In the genomic region with DNA sequence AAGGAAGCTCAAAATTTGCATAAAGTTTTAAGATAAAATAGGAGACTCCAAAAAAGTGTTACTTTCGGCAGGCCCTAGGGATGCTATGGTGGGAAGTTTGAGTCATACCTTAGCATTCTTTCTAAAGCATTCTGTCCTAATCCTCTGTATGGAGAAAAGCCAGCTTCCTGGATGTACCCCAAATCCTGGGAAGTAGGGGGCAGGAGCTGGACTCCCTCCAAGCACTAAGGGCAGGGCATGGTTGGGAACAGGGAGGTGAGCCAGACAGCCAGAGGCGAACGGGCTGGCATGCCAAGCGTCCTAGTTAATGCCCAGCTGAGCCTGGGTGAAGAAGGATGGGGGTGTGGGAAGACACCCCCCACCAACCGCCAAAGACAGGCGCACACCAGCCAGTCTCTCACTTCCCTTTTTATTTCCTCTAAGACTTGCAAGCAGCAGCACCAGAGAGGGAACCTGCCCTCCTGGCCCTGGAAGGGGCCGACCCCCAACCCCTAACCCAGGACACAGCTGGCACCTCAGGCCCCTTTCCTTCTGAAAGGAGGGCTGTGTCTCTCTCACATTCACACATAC, we compare ENCODE assay signal across 11 cellular contexts. TPM values are rescaled to one million over a fixed set of nuclear protein-coding genes. Genes with fewer than 3 reads are reported as not detected.
DNase-seq lines count a peak whose midpoint lies in the region; ATAC-seq and TF ChIP-seq lines count a peak whose summit lies in the region.
"Had no signal": no experiment of that assay in that cellular context is flagged by ENCODE, and none has a peak within 500 bp of the region (broad histone marks: within the 10 kb centered on the region; RNA-seq: fewer than 3 reads in every experiment).

No MANE protein-coding gene starts in this region.

- DNase-seq in MCF 10A (ENCODE audit: unreplicated experiment) (peak; percentile 52), mammary epithelial cell (no peak), NOMO-1 (lab: John Stamatoyannopoulos, UW; ENCODE audit: unreplicated experiment in 2 of 2) (peak; percentile 79 to 92), DMS153 (lab: John Stamatoyannopoulos, UW) (no peak), uterus (no peak), activated gamma-delta T cell (lab: John Stamatoyannopoulos, UW) (no peak), adrenal gland (no peak)

- H3K27me3 ChIP-seq in mammary epithelial cell (ENCODE audit: insufficient read depth, low read length) (peaks cover 25% of the 10 kb centered on the region), uterus (no peaks in the 10 kb centered on the region), adrenal gland (no peaks in the 10 kb centered on the region)

- CTCF ChIA-PET in MCF 10A (lab: Yijun Ruan, JAX) (interaction anchor here (0.6 to 4.5 kb wide), 9 partner anchors 9 to 124 kb away, joined by 3 to 37 read pairs (median 4); a partner anchor contains a TSS), mammary epithelial cell (lab: Charles Lee; ENCODE audit: low non-redundant PET) (no interaction called here)

- peak; percentile 56 for ATAC-seq in HG02981 (IDR thresholded peaks at IDR 0.05; ENCODE audit: unreplicated experiment)

- H3K4me2 ChIP-seq in mammary epithelial cell (ENCODE audit: insufficient read depth, low read depth, low read length): no peak overlapping the region

- TF ChIP-seq POLR2A in uterus (IDR thresholded peaks at IDR 0.05): no peak
- no peak for TF ChIP-seq POLR2A in adrenal gland (IDR thresholded peaks at IDR 0.05)

- H3K79me2 ChIP-seq in mammary epithelial cell (ENCODE audit: insufficient read depth, low read length): no peaks in the 10 kb centered on the region

- in situ Hi-C loops in mammary epithelial cell (cut with MboI; ENCODE audit: low sequenced_read_pairs in 2 of 2): no loop called here

- H3K4me3 ChIP-seq in mammary epithelial cell (replicated peaks in 1 of 3; ENCODE audit: insufficient read depth in 1 of 3, low read depth in 2 of 3, low read length in 3 of 3) (no peak overlapping the region), uterus (no peak overlapping the region), adrenal gland (no peak overlapping the region)

- H3K27me3 Mint-ChIP-seq in MCF 10A (ENCODE audit: insufficient read depth, unreplicated experiment): peaks cover 34% of the 10 kb centered on the region

- WGBS in mammary epithelial cell (ENCODE audit: low coverage, missing lambda C conversion rate): 46% methylated on average over 4 of the region's 7 CpGs
- 65 to 82% (median 73%) methylated on average over 3 to 7 of the region's 7 CpGs for WGBS in adrenal gland, 4 donors

- no peaks in the 10 kb centered on the region for H3K9me3 Mint-ChIP-seq in MCF 10A (ENCODE audit: unreplicated experiment)

- BruUV-seq in MCF 10A (replicated peaks; lab: Mats Ljungman, UMichigan) (no TSS peak), mammary epithelial cell (replicated peaks; lab: Mats Ljungman, UMichigan) (no TSS peak)

- H3K27ac Mint-ChIP-seq in MCF 10A (ENCODE audit: low read depth, unreplicated experiment): peak overlapping the region; percentile 20

- POLR2A ChIA-PET in MCF 10A (lab: Yijun Ruan, JAX): interaction anchor here (0.6 to 1.2 kb wide), 3 partner anchors 31 to 159 kb away, joined by 3 read pairs; a partner anchor contains a TSS

- dilution Hi-C loops in mammary epithelial cell (cut with HindIII; ENCODE audit: low sequenced_read_pairs): no loop called here

- H3K4me1 Mint-ChIP-seq in MCF 10A (ENCODE audit: insufficient read depth, unreplicated experiment): peaks cover 5% of the 10 kb centered on the region

- no peaks in the 10 kb centered on the region for H3K36me3 Mint-ChIP-seq in MCF 10A (ENCODE audit: insufficient read depth, unreplicated experiment)

- intact Hi-C loops in MCF 10A (cut with micrococcal nuclease) (no loop called here), mammary epithelial cell (cut with micrococcal nuclease) (no loop called here), uterus (cut with DNase I; ENCODE audit: low total_unique reads) (no loop called here), adrenal gland (cut with DNase I) (loop anchor here in 1 of 2 donors (10.0 kb wide), 1 partner anchor 139 kb away; no protein-coding TSS in a partner anchor)

- H3K27ac ChIP-seq in mammary epithelial cell (ENCODE audit: insufficient read depth, low read depth, low read length) (no peak overlapping the region), uterus (no peak overlapping the region), adrenal gland (no peak overlapping the region)
- H3K27ac ChIP-seq: 22Rv1 had no signal

- H3K36me3 ChIP-seq in mammary epithelial cell (ENCODE audit: insufficient read depth, low read length): no peaks in the 10 kb centered on the region
- H3K36me3 ChIP-seq in uterus: no peaks in the 10 kb centered on the region
- peaks cover 0 to 5% of the 10 kb centered on the region in 2 donors for H3K36me3 ChIP-seq in adrenal gland (replicated peaks in 1 of 2)

- no peak for TF ChIP-seq CTCF in MCF 10A (IDR thresholded peaks at IDR 0.05; ENCODE audit: unreplicated experiment)
- no peak for TF ChIP-seq CTCF in mammary epithelial cell (conservative IDR thresholded peaks at IDR 0.05 in 1 of 2, IDR thresholded peaks at IDR 0.05 in 1 of 2; ENCODE audit: extremely low read depth in 1 of 2, insufficient read depth in 1 of 2, low read depth in 1 of 2, low read length in 2 of 2)
- no peak for TF ChIP-seq CTCF in uterus (IDR thresholded peaks at IDR 0.05)
- TF ChIP-seq CTCF in adrenal gland (IDR thresholded peaks at IDR 0.05): no peak

- no peaks in the 10 kb centered on the region for H4K20me1 ChIP-seq in mammary epithelial cell (ENCODE audit: insufficient read depth, low read length)

- H3K4me3 Mint-ChIP-seq in MCF 10A (ENCODE audit: unreplicated experiment): no peak overlapping the region

- H3K4me1 ChIP-seq in mammary epithelial cell (ENCODE audit: insufficient read depth, low read length): peaks cover 6% of the 10 kb centered on the region
- H3K4me1 ChIP-seq in uterus: peaks cover 0 to 8% of the 10 kb centered on the region in 2 donors
- H3K4me1 ChIP-seq in adrenal gland (replicated peaks in 1 of 2): peaks cover 7 to 12% of the 10 kb centered on the region in 2 donors

- no peak overlapping the region for H3K9ac ChIP-seq in mammary epithelial cell (ENCODE audit: insufficient read depth, low read length)

- no peaks in the 10 kb centered on the region for H3K9me3 ChIP-seq in mammary epithelial cell (replicated peaks; ENCODE audit: insufficient read depth, low read length)
- H3K9me3 ChIP-seq in uterus: no peaks in the 10 kb centered on the region
- H3K9me3 ChIP-seq in adrenal gland (replicated peaks in 1 of 3): no peaks in the 10 kb centered on the region

- H2AFZ ChIP-seq in mammary epithelial cell (ENCODE audit: low read depth, low read length): no peak overlapping the region

RNA-seq across cellular contexts. Expression of a gene that starts 23.9 kb away (rescaled TPM):
- total RNA-seq in MCF 10A (2022): 2.0 and 3.2 TPM in 2 replicates
- total RNA-seq in mammary epithelial cell: under 1 TPM; 0.31 to 0.33 TPM
- 0.06 TPM for polyA plus RNA-seq in mammary epithelial cell
- polyA minus RNA-seq in mammary epithelial cell: 0.21 TPM
- 1 to 10 TPM in 1 of 4 donors, not detected in 3; 1.7 TPM for total RNA-seq in uterus
- 1 to 10 TPM in 3 of 8 donors, under 1 TPM in 4, not detected in 1; 0.24 to 2.1 (median 0.71) TPM for total RNA-seq in adrenal gland
- 1 to 10 TPM in 1 of 3 donors, under 1 TPM in 1, not detected in 1; 0.56 to 1.0 TPM for polyA plus RNA-seq in adrenal gland

RNA-seq across cellular contexts. Expression of a gene that starts 31.3 kb away (rescaled TPM):
- total RNA-seq in MCF 10A (2022): 1.7 and 3.2 TPM in 2 replicates
- 1 to 10 TPM; 1.4 to 2.2 TPM for total RNA-seq in mammary epithelial cell
- polyA plus RNA-seq in mammary epithelial cell: 0.48 TPM
- polyA minus RNA-seq in mammary epithelial cell: not detected
- 10 to 100 TPM; 13.1 to 48.4 (median 22.5) TPM for total RNA-seq in uterus
- 10 to 100 TPM in 7 of 8 donors, 1 to 10 TPM in 1; 6.8 to 32.3 (median 26.4) TPM for total RNA-seq in adrenal gland
- polyA plus RNA-seq in adrenal gland: 10 to 100 TPM in 2 of 3 donors, 1 to 10 TPM in 1; 3.8 to 24.8 (median 14.8) TPM

RNA-seq across cellular contexts. Expression of a gene that starts 46.3 kb away (rescaled TPM):
- 52.2 and 80.3 TPM in 2 replicates for total RNA-seq in MCF 10A (2022)
- 10 to 100 TPM; 24.8 to 58.9 TPM for total RNA-seq in mammary epithelial cell
- polyA plus RNA-seq in mammary epithelial cell: 124 TPM
- polyA minus RNA-seq in mammary epithelial cell: 173 TPM
- 10 to 100 TPM in 3 of 4 donors, 1 to 10 TPM in 1; 7.7 to 47.4 (median 19.6) TPM for total RNA-seq in uterus
- total RNA-seq in adrenal gland: 10 to 100 TPM; 35.6 to 89.0 (median 53.7) TPM
- 10 to 100 TPM; 23.9 to 72.5 (median 48.8) TPM for polyA plus RNA-seq in adrenal gland

RNA-seq across cellular contexts. Expression of a gene that starts 53.2 kb away (rescaled TPM):
- not detected in 2 replicates for total RNA-seq in MCF 10A (2022)
- total RNA-seq in mammary epithelial cell: not detected
- not detected for polyA plus RNA-seq in mammary epithelial cell
- polyA minus RNA-seq in mammary epithelial cell: not detected
- total RNA-seq in uterus: not detected
- under 1 TPM in 1 of 8 donors, not detected in 7; 0.30 TPM for total RNA-seq in adrenal gland
- polyA plus RNA-seq in adrenal gland: not detected
- total RNA-seq: kidney epithelial cell, NCI-H460 had no signal

RNA-seq across cellular contexts. Expression of a gene that starts 57.3 kb away (rescaled TPM):
- 96.6 and 112 TPM in 2 replicates for total RNA-seq in MCF 10A (2022)
- total RNA-seq in mammary epithelial cell: 10 to 100 TPM; 22.7 to 27.6 TPM
- polyA plus RNA-seq in mammary epithelial cell: 105 TPM
- 69.4 TPM for polyA minus RNA-seq in mammary epithelial cell
- total RNA-seq in uterus: 100 to 1,000 TPM in 2 of 4 donors, 10 to 100 TPM in 2; 44.1 to 333 (median 102) TPM
- total RNA-seq in adrenal gland: 10 to 100 TPM; 14.0 to 72.7 (median 36.8) TPM
- 10 to 100 TPM; 20.7 to 36.1 (median 23.2) TPM for polyA plus RNA-seq in adrenal gland
- total RNA-seq: NCI-H460 had no signal

Comparison
In these comparisons a context has a peak if more than half of its experiments do, and no peak if none do; other contexts are left out.
1. DNase-seq: peak in MCF 10A (single experiment) and NOMO-1 (2 of 2); none in mammary epithelial cell (single experiment), DMS153 (single experiment), uterus (0 of 2), activated gamma-delta T cell (single experiment) and adrenal gland (0 of 7).